Comparison of ENCODE assay signal across 22 cellular contexts in the genomic region with DNA sequence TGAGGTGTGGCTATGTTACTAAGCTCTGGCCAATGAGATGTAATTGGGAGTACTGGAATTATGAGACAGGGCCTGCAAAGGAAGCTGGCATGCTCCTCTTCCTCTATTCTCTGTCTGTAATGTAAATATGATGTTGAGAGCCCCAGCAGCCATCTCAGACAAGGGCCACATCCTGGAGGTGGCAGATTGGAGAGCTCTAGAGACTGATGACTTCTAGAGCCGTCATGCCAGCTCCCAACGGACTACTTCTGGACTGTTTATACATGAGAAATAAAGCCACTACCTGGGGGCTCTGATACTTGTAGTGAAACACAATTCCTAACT. TPM values are rescaled to one million over a fixed set of nuclear protein-coding genes. Genes with fewer than 3 reads are reported as not detected.
DNase-seq lines count a peak whose midpoint lies in the region; ATAC-seq and TF ChIP-seq lines count a peak whose summit lies in the region.
"Had no signal": no experiment of that assay in that cellular context is flagged by ENCODE, and none has a peak within 500 bp of the region (broad histone marks: within the 10 kb centered on the region; RNA-seq: fewer than 3 reads in every experiment).

No MANE protein-coding gene starts in this region.

- TF ChIP-seq CTCF in suprapubic skin (IDR thresholded peaks at IDR 0.05) = no peak

- H3K9me3 ChIP-seq in SJCRH30 (replicated peaks) (no peaks in the 10 kb centered on the region), esophagus (ENCODE audit: control insufficient read depth in 2 of 2, insufficient read depth in 1 of 2, low read depth in 1 of 2, low read length in 1 of 2) (no peaks in the 10 kb centered on the region), suprapubic skin (no peaks in the 10 kb centered on the region)
- H3K9me3 ChIP-seq: BE2C, thoracic aorta had no signal

- no peak for TF ChIP-seq POLR2A in suprapubic skin (IDR thresholded peaks at IDR 0.05)

- no peak for TF ChIP-seq EP300 in suprapubic skin (IDR thresholded peaks at IDR 0.05)

- H3K27me3 ChIP-seq in SJCRH30 (no peaks in the 10 kb centered on the region), esophagus (ENCODE audit: control insufficient read depth in 1 of 2, insufficient read depth in 2 of 2, low read length in 2 of 2) (no peaks in the 10 kb centered on the region), suprapubic skin (no peaks in the 10 kb centered on the region), H7 (ENCODE audit: control insufficient read depth, insufficient read depth, low read length) (no peaks in the 10 kb centered on the region)
- H3K27me3 ChIP-seq: BE2C had no signal

- 71 to 85% methylated on average over 2 of the region's 2 CpGs for WGBS in esophagus, 2 donors
- 72% methylated on average over 2 of the region's 2 CpGs for WGBS in suprapubic skin

- H3K36me3 ChIP-seq in SJCRH30 (no peaks in the 10 kb centered on the region), esophagus (ENCODE audit: control insufficient read depth in 2 of 2, insufficient read depth in 2 of 2, low read length in 1 of 2) (no peaks in the 10 kb centered on the region), suprapubic skin (no peaks in the 10 kb centered on the region), H7 (replicated peaks; ENCODE audit: control insufficient read depth, insufficient read depth, low read length) (no peaks in the 10 kb centered on the region)
- H3K36me3 ChIP-seq: BE2C, thoracic aorta had no signal

- in situ Hi-C loops in ACHN (cut with HindIII; ENCODE audit: low pct_ligation_motif_present, low pct_unique_long_range_greater_than_20kb, low sequenced_read_pairs) = no loop called here

- DNase-seq in Kasumi-1 (lab: John Stamatoyannopoulos, UW) (peak; percentile 18 to 20), SJCRH30 (peak; percentile 42 to 67), suprapubic skin (ENCODE audit: low spot score in 2 of 2) (no peak), ACHN (no peak), H7 (no peak)
- no peak for DNase-seq in stimulated activated CD8-positive, alpha-beta memory T cell treated with anti-CD3 and anti-CD28 coated beads, Interleukin-4, amount 100 ng/mL, for 48 hours
- DNase-seq: BE2C; central memory CD4-positive, alpha-beta T cell; DMS 273 treated with DMSO at 0.1 percent for 48 hours; endodermal cell; left colon; NCI-H1092; SIG-M5; stimulated activated CD4-positive, alpha-beta T cell treated with anti-CD3 and anti-CD28 coated beads, Interleukin-4, amount 100 ng/mL, for 24 hours had no signal

- ATAC-seq in HG02759 (IDR thresholded peaks at IDR 0.05; ENCODE audit: unreplicated experiment) = no peak
- ATAC-seq: left colon, sciatic nerve had no signal

- H3K27ac ChIP-seq in SJCRH30 = peak overlapping the region; percentile 96
- H3K27ac ChIP-seq in esophagus (ENCODE audit: low read depth in 2 of 2, low read length in 1 of 2) = peak overlapping the region; percentile 80 to 81
- H3K27ac ChIP-seq in suprapubic skin = peak overlapping the region; percentile 74
- H3K27ac ChIP-seq: thoracic aorta had no signal

- H3K4me1 ChIP-seq in SJCRH30 (peaks cover 36% of the 10 kb centered on the region), esophagus (ENCODE audit: control insufficient read depth in 2 of 2, insufficient read depth in 2 of 2, low read length in 1 of 2) (peaks cover 3 to 16% of the 10 kb centered on the region in 2 donors), suprapubic skin (peaks cover 52% of the 10 kb centered on the region)
- H3K4me1 ChIP-seq: BE2C had no signal

- H3K4me3 ChIP-seq in SJCRH30 (peak overlapping the region; percentile 5), esophagus (ENCODE audit: low read depth in 1 of 2, low read length in 2 of 2) (no peak overlapping the region), suprapubic skin (no peak overlapping the region), H7 (ENCODE audit: insufficient read depth, low read depth, low read length) (no peak overlapping the region)
- H3K4me3 ChIP-seq: K562, thoracic aorta had no signal

RNA-seq across cellular contexts. Expression of a gene that starts 19.7 kb away (rescaled TPM):
- total RNA-seq in SJCRH30 (2014; rRNA removed; shearing (Covaris generic)) = 4.2 and 5.2 TPM in 2 replicates
- 10 to 100 TPM; 26.0 to 31.9 TPM for polyA plus RNA-seq in esophagus
- 10 to 100 TPM; 49.0 to 66.0 (median 55.1) TPM for total RNA-seq in suprapubic skin
- total RNA-seq in H7 (2014; rRNA removed; shearing (Covaris generic)) = 2.3 and 2.7 TPM in 2 replicates

RNA-seq across cellular contexts. Expression of a gene that starts 52.6 kb away (rescaled TPM):
- not detected in 2 replicates for total RNA-seq in SJCRH30 (2014; rRNA removed; shearing (Covaris generic))
- polyA plus RNA-seq in esophagus = not detected
- total RNA-seq in suprapubic skin = not detected
- total RNA-seq in H7 (2014; rRNA removed; shearing (Covaris generic)) = not detected in 2 replicates
- total RNA-seq: endodermal cell; H4; K562; left colon; omental fat pad; sciatic nerve; T-helper 2 cell treated with Interferon-gamma antibody and Interleukin-4, amounts not matched to agents 100 ng/mL and 5 ng/mL, for 36 hours; thoracic aorta had no signal
- polyA plus RNA-seq: K562 had no signal

Comparison
In these comparisons a context has a peak if more than half of its experiments do, and no peak if none do; other contexts are left out.
1. DNase-seq: peak in Kasumi-1 (2 of 2) and SJCRH30 (2 of 2); none in suprapubic skin (0 of 2), ACHN (single experiment), H7 (single experiment) and stimulated activated CD8-positive, alpha-beta memory T cell treated with anti-CD3 and anti-CD28 coated beads, Interleukin-4, amount 100 ng/mL, for 48 hours (single experiment).
2. Peak in every context shown above with its lines, with median percentiles within 50 percentile points of each other: H3K27ac ChIP-seq.